ENCODE assay signal across 8 cellular contexts in the genomic region with DNA sequence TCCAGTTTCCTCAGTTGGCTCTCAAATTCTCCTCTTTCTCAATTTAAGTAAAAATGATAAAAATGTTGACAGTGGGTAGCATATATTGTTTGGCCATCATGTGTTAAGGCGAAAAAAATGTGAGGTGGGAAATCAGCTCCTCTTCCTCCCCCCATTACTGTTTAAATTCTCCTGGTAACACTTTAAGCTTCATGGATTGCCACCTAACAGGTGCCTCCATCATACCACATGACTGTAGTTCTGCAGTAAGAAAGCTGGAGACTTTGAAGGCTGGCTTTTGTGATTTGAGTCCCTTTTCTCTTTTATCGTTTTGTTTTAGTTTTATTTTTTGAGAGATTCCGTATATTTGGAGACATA. TPM values are rescaled to one million over a fixed set of nuclear protein-coding genes. Genes with fewer than 3 reads are reported as not detected.
DNase-seq lines count a peak whose midpoint lies in the region; ATAC-seq, FAIRE-seq and TF ChIP-seq lines count a peak whose summit lies in the region.

No MANE protein-coding gene starts in this region.

- POLR2A ChIA-PET in HCT116 (lab: Charles Lee) = interaction anchor here (1.0 to 2.1 kb wide), 2 partner anchors 10 to 38 kb away, joined by 3 to 8 read pairs; no protein-coding TSS in a partner anchor
- POLR2A ChIA-PET in WTC11 (lab: Charles Lee) = interaction anchor here (0.5 to 0.6 kb wide), 2 partner anchors 36 to 249 kb away, joined by 3 to 4 read pairs; no protein-coding TSS in a partner anchor

- intact Hi-C loops in HCT116 (cut with micrococcal nuclease) = no loop called here

- ATAC-seq in HCT116 (no peak), WTC11 (no peak), HG02623 (IDR thresholded peaks at IDR 0.05; ENCODE audit: unreplicated experiment) (no peak), HG03025 (IDR thresholded peaks at IDR 0.05; ENCODE audit: low FRiP score, unreplicated experiment) (no peak)

- H3K4me1 ChIP-seq in HCT116 (ENCODE audit: control insufficient read depth in 1 of 2, insufficient read depth in 2 of 2, low read length in 2 of 2) (peaks cover 6 to 19% of the 10 kb centered on the region in 2 experiments; a peak in 3 of 4 replicates), small intestine (ENCODE audit: control insufficient read depth in 2 of 2, insufficient read depth in 1 of 2, low read depth in 1 of 2, low read length in 1 of 2) (peaks cover 0 to 22% of the 10 kb centered on the region in 2 donors)

- peaks cover 48% of the 10 kb centered on the region for H3K4me1 Mint-ChIP-seq in WTC11
- peaks cover 42% of the 10 kb centered on the region for H3K4me1 Mint-ChIP-seq in glutamatergic neuron (ENCODE audit: low read depth, unreplicated experiment)

- H3K27ac ChIP-seq in HCT116 (ENCODE audit: low read depth, low read length) (peak overlapping the region; percentile 40), small intestine (ENCODE audit: low read depth in 1 of 2, low read length in 1 of 2) (peak overlapping the region; percentile 52 to 99)

- no peak overlapping the region for H2AFZ ChIP-seq in HCT116 (ENCODE audit: low read depth, low read length, poor library complexity, severe bottlenecking)

- WGBS in small intestine, 3 donors = 10 to 37% (median 36%) methylated on average over 3 of the region's 3 CpGs

- peak overlapping the region; percentile 75 to 77 for H3K4me3 ChIP-seq in HCT116 (replicated peaks in 1 of 2; ENCODE audit: low read depth in 1 of 2, low read length in 2 of 2)
- peak overlapping the region; percentile 98 to 99 for H3K4me3 ChIP-seq in small intestine (ENCODE audit: low read depth in 1 of 2, low read length in 2 of 2)

- RAD21 ChIA-PET in HCT116 (lab: Charles Lee; ENCODE audit: low non-redundant PET in 1 of 2, low total read pairs in 2 of 2, uncharacterized antibody in 2 of 2, unreplicated experiment in 2 of 2) = no interaction called here

- CTCF ChIA-PET in HCT116 (lab: Charles Lee) (no interaction called here), WTC11 (lab: Charles Lee) (interaction anchor here (1.9 to 3.8 kb wide), 2 partner anchors 29 to 88 kb away, joined by 6 to 28 read pairs; no protein-coding TSS in a partner anchor)

- no peak for TF ChIP-seq RAD21 in HCT116 (IDR thresholded peaks at IDR 0.05; ENCODE audit: low read depth)

- H3K9me3 Mint-ChIP-seq in WTC11 (no peaks in the 10 kb centered on the region), glutamatergic neuron (ENCODE audit: unreplicated experiment) (peaks cover 7% of the 10 kb centered on the region)

- H3K27me3 ChIP-seq in HCT116 (ENCODE audit: insufficient read depth, low read length) (no peaks in the 10 kb centered on the region), small intestine (ENCODE audit: control insufficient read depth in 2 of 2, insufficient read depth in 2 of 2, low read length in 2 of 2) (no peaks in the 10 kb centered on the region)

- H3K36me3 ChIP-seq in HCT116 (ENCODE audit: control insufficient read depth in 1 of 2, insufficient read depth in 2 of 2, low read length in 2 of 2) (no peaks in the 10 kb centered on the region), small intestine (ENCODE audit: control insufficient read depth in 2 of 2, insufficient read depth in 2 of 2, low read length in 2 of 2) (no peaks in the 10 kb centered on the region)

- FAIRE-seq in small intestine (lab: Jason Lieb, UNC) = no peak

- H3K27me3 Mint-ChIP-seq in WTC11 (ENCODE audit: low read depth) (no peaks in the 10 kb centered on the region), glutamatergic neuron (ENCODE audit: unreplicated experiment) (peaks cover 6% of the 10 kb centered on the region)

- BruUV-seq in HCT116 (replicated peaks; lab: Mats Ljungman, UMichigan) = no TSS peak

- H3K4me3 Mint-ChIP-seq in WTC11 (peak overlapping the region; percentile 91), glutamatergic neuron (ENCODE audit: unreplicated experiment) (peak overlapping the region; percentile 93)

- TF ChIP-seq POLR2A in HCT116 (IDR thresholded peaks at IDR 0.05; ENCODE audit: borderline replicate concordance, extremely low read depth, insufficient read depth, insufficient read length) = no peak

- DNase-seq in HCT116 (ENCODE audit: low read depth, low spot score) = no peak
- no peak for DNase-seq in WTC11 (ENCODE audit: low spot score)
- DNase-seq in glutamatergic neuron = no peak
- peak; percentile 39 for DNase-seq in small intestine
- no peak for DNase-seq in nucleus accumbens (lab: John Stamatoyannopoulos, UW)
- no peak for DNase-seq in NK-92 treated with Interleukin-12 subunit alpha and Interleukin-12 subunit beta, amount 100 ng/mL, for 24 hours (lab: John Stamatoyannopoulos, UW)

- peak overlapping the region; percentile 68 for H3K9ac ChIP-seq in HCT116 (ENCODE audit: low read length)

- no peaks in the 10 kb centered on the region; the same call in 1 of the 2 replicates for H4K20me1 ChIP-seq in HCT116 (ENCODE audit: insufficient read depth)

- H3K36me3 Mint-ChIP-seq in WTC11 = no peaks in the 10 kb centered on the region
- no peaks in the 10 kb centered on the region for H3K36me3 Mint-ChIP-seq in glutamatergic neuron (ENCODE audit: unreplicated experiment)

- peaks cover 55% of the 10 kb centered on the region for H3K79me2 ChIP-seq in HCT116 (ENCODE audit: insufficient read depth, low read length)

- H3K9me2 ChIP-seq in HCT116 (ENCODE audit: insufficient read depth) = no peaks in the 10 kb centered on the region

- TF ChIP-seq CTCF in HCT116 (IDR thresholded peaks at IDR 0.05 in 2 of 3, conservative IDR thresholded peaks at IDR 0.05 in 1 of 3; ENCODE audit: borderline replicate concordance in 1 of 3, insufficient read depth in 1 of 3, low read depth in 2 of 3, low read length in 2 of 3) (no peak), WTC11 (IDR thresholded peaks at IDR 0.05) (no peak), glutamatergic neuron (IDR thresholded peaks at IDR 0.05; ENCODE audit: partially characterized antibody, unreplicated experiment) (no peak)

- H3K9me3 ChIP-seq in HCT116 (ENCODE audit: control insufficient read depth in 1 of 2, insufficient read depth in 1 of 2, low read depth in 1 of 2, low read length in 2 of 2) (no peaks in the 10 kb centered on the region), small intestine (ENCODE audit: control insufficient read depth, low read depth) (no peaks in the 10 kb centered on the region)

- peak overlapping the region; percentile 98 for H3K4me2 ChIP-seq in HCT116 (ENCODE audit: low read length)

- H3K27ac Mint-ChIP-seq in WTC11 = 0 out of 2 replicates have a peak overlapping the region, but pooled peaks have one; percentile 51
- peak overlapping the region; percentile 90 for H3K27ac Mint-ChIP-seq in glutamatergic neuron (ENCODE audit: unreplicated experiment)

TF ChIP-seq in HCT116, 20 proteins besides CTCF, POLR2A, EP300 and RAD21:
- TF ChIP-seq SP1 (IDR thresholded peaks at IDR 0.05; ENCODE audit: low read depth) = 0 out of 2 replicates have a peak, but pooled peaks have one; percentile 19
- TF ChIP-seq, protein P1, sequence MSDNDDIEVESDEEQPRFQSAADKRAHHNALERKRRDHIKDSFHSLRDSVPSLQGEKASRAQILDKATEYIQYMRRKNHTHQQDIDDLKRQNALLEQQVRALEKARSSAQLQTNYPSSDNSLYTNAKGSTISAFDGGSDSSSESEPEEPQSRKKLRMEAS (IDR thresholded peaks at IDR 0.05) = no peak

TF ChIP-seq in WTC11, 78 proteins besides CTCF, POLR2A, EP300 and RAD21 (continues in another document):
- TF ChIP-seq, protein P2, sequence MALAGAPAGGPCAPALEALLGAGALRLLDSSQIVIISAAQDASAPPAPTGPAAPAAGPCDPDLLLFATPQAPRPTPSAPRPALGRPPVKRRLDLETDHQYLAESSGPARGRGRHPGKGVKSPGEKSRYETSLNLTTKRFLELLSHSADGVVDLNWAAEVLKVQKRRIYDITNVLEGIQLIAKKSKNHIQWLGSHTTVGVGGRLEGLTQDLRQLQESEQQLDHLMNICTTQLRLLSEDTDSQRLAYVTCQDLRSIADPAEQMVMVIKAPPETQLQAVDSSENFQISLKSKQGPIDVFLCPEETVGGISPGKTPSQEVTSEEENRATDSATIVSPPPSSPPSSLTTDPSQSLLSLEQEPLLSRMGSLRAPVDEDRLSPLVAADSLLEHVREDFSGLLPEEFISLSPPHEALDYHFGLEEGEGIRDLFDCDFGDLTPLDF (CRISPR knock-in tag; IDR thresholded peaks at IDR 0.05) = no peak
- TF ChIP-seq, protein P1 (CRISPR knock-in tag; IDR thresholded peaks at IDR 0.05) = no peak
- TF ChIP-seq, protein P3, sequence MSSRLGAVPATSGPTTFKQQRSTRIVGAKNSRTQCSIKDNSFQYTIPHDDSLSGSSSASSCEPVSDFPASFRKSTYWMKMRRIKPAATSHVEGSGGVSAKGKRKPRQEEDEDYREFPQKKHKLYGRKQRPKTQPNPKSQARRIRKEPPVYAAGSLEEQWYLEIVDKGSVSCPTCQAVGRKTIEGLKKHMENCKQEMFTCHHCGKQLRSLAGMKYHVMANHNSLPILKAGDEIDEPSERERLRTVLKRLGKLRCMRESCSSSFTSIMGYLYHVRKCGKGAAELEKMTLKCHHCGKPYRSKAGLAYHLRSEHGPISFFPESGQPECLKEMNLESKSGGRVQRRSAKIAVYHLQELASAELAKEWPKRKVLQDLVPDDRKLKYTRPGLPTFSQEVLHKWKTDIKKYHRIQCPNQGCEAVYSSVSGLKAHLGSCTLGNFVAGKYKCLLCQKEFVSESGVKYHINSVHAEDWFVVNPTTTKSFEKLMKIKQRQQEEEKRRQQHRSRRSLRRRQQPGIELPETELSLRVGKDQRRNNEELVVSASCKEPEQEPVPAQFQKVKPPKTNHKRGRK (CRISPR knock-in tag; IDR thresholded peaks at IDR 0.05; ENCODE audit: borderline replicate concordance) = no peak
- no peak for TF ChIP-seq SP1 (CRISPR knock-in tag; conservative IDR thresholded peaks at IDR 0.05)
- no peak for TF ChIP-seq ZNF423 (CRISPR knock-in tag; IDR thresholded peaks at IDR 0.05)
- no peak for TF ChIP-seq CBFB (CRISPR knock-in tag; IDR thresholded peaks at IDR 0.05; ENCODE audit: low read depth)
- no peak for TF ChIP-seq FOXJ3 (CRISPR knock-in tag; IDR thresholded peaks at IDR 0.05; ENCODE audit: borderline replicate concordance)
- no peak for TF ChIP-seq GTF2I (CRISPR knock-in tag; conservative IDR thresholded peaks at IDR 0.05)
- no peak for TF ChIP-seq RELA (CRISPR knock-in tag; IDR thresholded peaks at IDR 0.05; ENCODE audit: borderline replicate concordance)

RNA-seq across cellular contexts. Expression of a gene that starts 1.2 kb away (rescaled TPM):
- total RNA-seq in HCT116 (2021; ENCODE audit: unreplicated experiment) (47.2 TPM), WTC11 (2021) (45.4 to 51.6 TPM (median 50.3 TPM) in 3 replicates), glutamatergic neuron (ENCODE audit: unreplicated experiment) (115 TPM)
- 79.3 and 114 TPM in 2 replicates for polyA plus RNA-seq in HCT116 (2012)
- 10 to 100 TPM; 35.9 to 40.9 (median 40.8) TPM for polyA plus RNA-seq in small intestine
